ENCODE assay signal across 11 cellular contexts in the genomic region with DNA sequence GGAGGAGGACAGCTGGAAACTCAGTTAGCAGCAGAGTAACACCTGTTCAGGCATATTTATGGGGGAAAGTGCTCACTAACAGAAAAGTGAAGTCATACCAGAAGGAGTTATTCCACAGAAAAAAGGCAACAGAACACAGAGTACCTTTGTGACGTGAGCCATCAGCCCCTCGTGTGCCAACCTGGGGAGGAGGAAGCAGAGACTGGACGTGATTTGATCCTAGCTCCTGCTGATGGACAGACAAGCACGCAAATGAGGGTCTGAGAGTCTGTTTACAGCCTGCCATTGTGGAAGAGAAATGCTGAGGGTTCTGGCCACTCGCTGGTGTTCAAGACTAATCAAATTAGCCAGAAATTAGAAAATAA.
A peak's percentile ranks its signal among the peaks of the same experiment; 100 is the strongest.
DNase-seq lines count a peak whose midpoint lies in the region; ATAC-seq and TF ChIP-seq lines count a peak whose summit lies in the region.
"Had no signal": no experiment of that assay in that cellular context is flagged by ENCODE, and none has a peak within 500 bp of the region (broad histone marks: within the 10 kb centered on the region; RNA-seq: fewer than 3 reads in every experiment).

No MANE protein-coding gene starts in this region.

- TF ChIP-seq POLR2A in breast epithelium (IDR thresholded peaks at IDR 0.05) (no peak), GM18505 (IDR thresholded peaks at IDR 0.05; ENCODE audit: borderline replicate concordance, extremely low read depth, insufficient read depth, insufficient read length) (no peak)

- H3K36me3 ChIP-seq in breast epithelium (no peaks in the 10 kb centered on the region), upper lobe of right lung (peaks cover 4% of the 10 kb centered on the region)
- H3K36me3 ChIP-seq: neutrophil, WERI-Rb-1 had no signal

- H3K36me3 Mint-ChIP-seq in MCF 10A (ENCODE audit: insufficient read depth, unreplicated experiment) (no peaks in the 10 kb centered on the region), nephron (ENCODE audit: low read depth) (peaks cover 19% of the 10 kb centered on the region)

- POLR2A ChIA-PET in MCF 10A (lab: Yijun Ruan, JAX) = no interaction called here

- H3K9me3 ChIP-seq in breast epithelium (no peaks in the 10 kb centered on the region), upper lobe of right lung (no peaks in the 10 kb centered on the region)
- H3K9me3 ChIP-seq: neutrophil had no signal

- H3K4me1 ChIP-seq in breast epithelium = peaks cover 4 to 20% of the 10 kb centered on the region in 2 donors
- peaks cover 31% of the 10 kb centered on the region for H3K4me1 ChIP-seq in upper lobe of right lung

- no TSS peak for BruUV-seq in MCF 10A (replicated peaks; lab: Mats Ljungman, UMichigan)

- intact Hi-C loops in breast epithelium (cut with DNase I; ENCODE audit: low total_unique reads) (no loop called here), MCF 10A (cut with micrococcal nuclease) (no loop called here), upper lobe of right lung (cut with DNase I) (no loop called here)

- TF ChIP-seq CTCF in breast epithelium (IDR thresholded peaks at IDR 0.05) (no peak), MCF 10A (IDR thresholded peaks at IDR 0.05; ENCODE audit: unreplicated experiment) (no peak), nephron (IDR thresholded peaks at IDR 0.05; ENCODE audit: unreplicated experiment in 3 of 3) (no peak), upper lobe of right lung (IDR thresholded peaks at IDR 0.05) (no peak)

- H3K27ac Mint-ChIP-seq in MCF 10A (ENCODE audit: low read depth, unreplicated experiment) = no peak overlapping the region
- peak overlapping the region; percentile 90 to 95 (median 93) for H3K27ac Mint-ChIP-seq in nephron

- H3K27ac ChIP-seq in breast epithelium = peak overlapping the region; percentile 86 to 91
- H3K27ac ChIP-seq in upper lobe of right lung = peak overlapping the region; percentile 33
- H3K27ac ChIP-seq: neutrophil, WERI-Rb-1 had no signal

- CTCF ChIA-PET in MCF 10A (lab: Yijun Ruan, JAX) = no interaction called here

- H3K4me3 Mint-ChIP-seq in MCF 10A (ENCODE audit: unreplicated experiment) = no peak overlapping the region
- H3K4me3 Mint-ChIP-seq in nephron = peak overlapping the region in 2 of 3 experiments; percentile 1 to 44

- DNase-seq in breast epithelium (ENCODE audit: low spot score in 2 of 2) (peak in 1 of 2 donors; percentile 49), MCF 10A (ENCODE audit: unreplicated experiment) (no peak), dermis blood vessel endothelial cell (peak; percentile 85), upper lobe of right lung (no peak), NK-92 (lab: John Stamatoyannopoulos, UW; ENCODE audit: unreplicated experiment) (no peak), GM19238 (ENCODE audit: insufficient read length, low spot score) (no peak)
- DNase-seq: NCI-H187, WERI-Rb-1 had no signal

- H3K9me3 Mint-ChIP-seq in MCF 10A (ENCODE audit: unreplicated experiment) (no peaks in the 10 kb centered on the region), nephron (no peaks in the 10 kb centered on the region)

- H3K4me3 ChIP-seq in breast epithelium = peak overlapping the region in 2 of 3 donors; percentile 32 to 40
- H3K4me3 ChIP-seq in upper lobe of right lung = no peak overlapping the region

- H3K27me3 ChIP-seq in breast epithelium = no peaks in the 10 kb centered on the region
- no peaks in the 10 kb centered on the region for H3K27me3 ChIP-seq in upper lobe of right lung
- H3K27me3 ChIP-seq: neutrophil had no signal

- H3K27me3 Mint-ChIP-seq in MCF 10A (ENCODE audit: insufficient read depth, unreplicated experiment) (no peaks in the 10 kb centered on the region), nephron (ENCODE audit: low read depth) (no peaks in the 10 kb centered on the region)

- ATAC-seq in upper lobe of right lung (no peak), GM18505 (IDR thresholded peaks at IDR 0.05; ENCODE audit: unreplicated experiment) (no peak)

- H3K4me1 Mint-ChIP-seq in MCF 10A (ENCODE audit: insufficient read depth, unreplicated experiment) (no peaks in the 10 kb centered on the region), nephron (peaks cover 55% of the 10 kb centered on the region)
